ENCODE assay signal across 8 cellular contexts in genomic region chr1:41739061-41739955, GRCh38.
DNase-seq lines count a peak whose midpoint lies in the region; ATAC-seq and TF ChIP-seq lines count a peak whose summit lies in the region.

No MANE protein-coding gene starts in this region.

- no TSS peak for BruUV-seq in OCI-LY7 (replicated peaks; lab: Mats Ljungman, UMichigan)

- TF ChIP-seq CTCF in OCI-LY7 (conservative IDR thresholded peaks at IDR 0.05; ENCODE audit: low read length) = no peak

- no peak overlapping the region for H2AFZ ChIP-seq in OCI-LY7 (ENCODE audit: low read length)

- CTCF ChIA-PET in OCI-LY7 (lab: Charles Lee; ENCODE audit: unreplicated experiment) = no interaction called here

- H3K79me2 ChIP-seq in OCI-LY7 (ENCODE audit: insufficient read depth, low read depth, low read length) = no peaks in the 10 kb centered on the region

- H3K36me3 ChIP-seq in OCI-LY7 (ENCODE audit: insufficient read depth, low read length) = no peaks in the 10 kb centered on the region

- H3K9me3 ChIP-seq in OCI-LY7 (ENCODE audit: low read length) = no peaks in the 10 kb centered on the region

- no peak overlapping the region; the same call in 1 of the 2 replicates for H3K4me2 ChIP-seq in OCI-LY7 (ENCODE audit: low read length)

- no peak overlapping the region for H3K27ac ChIP-seq in OCI-LY7 (ENCODE audit: low read depth, low read length, poor library complexity, severe bottlenecking)

- H3K4me3 ChIP-seq in OCI-LY7 (ENCODE audit: low read depth, low read length, poor library complexity, severe bottlenecking) = no peak overlapping the region

- intact Hi-C loops in left cardiac atrium (cut with DNase I) = loop anchor here in 1 of 2 donors (10.0 kb wide), 1 partner anchor 55 kb away; no protein-coding TSS in a partner anchor
- intact Hi-C loops in OCI-LY7 (cut with micrococcal nuclease; ENCODE audit: unreplicated experiment) = no loop called here

- H4K20me1 ChIP-seq in OCI-LY7 (ENCODE audit: insufficient read depth, low read length) = no peaks in the 10 kb centered on the region

- ATAC-seq in HG02610 (IDR thresholded peaks at IDR 0.05; ENCODE audit: unreplicated experiment) = peak; percentile 55
- peak; percentile 71 to 85 for ATAC-seq in left cardiac atrium
- no peak for ATAC-seq in GM19324 (IDR thresholded peaks at IDR 0.05; ENCODE audit: low FRiP score, unreplicated experiment)

- no peaks in the 10 kb centered on the region for H3K9me2 ChIP-seq in OCI-LY7 (ENCODE audit: insufficient read depth, low read length)

- DNase-seq in EL (peak; percentile 78), RPMI8226 (peak; percentile 55), left cardiac atrium (peak; percentile 76), OCI-LY7 (ENCODE audit: low spot score) (no peak)
- peak; percentile 89 for DNase-seq in activated naive CD4-positive, alpha-beta T cell treated with Interleukin-2 at 50 U/mL for 16 hours
- DNase-seq in stimulated activated CD4-positive, alpha-beta T cell treated with anti-CD3 and anti-CD28 coated beads, Interleukin-12 subunit alpha, Interleukin-12 subunit beta, amount 100 ng/mL, for 48 hours (ENCODE audit: low read depth in 2 of 3, low spot score in 1 of 3) = peak; percentile 80 to 88 (median 87)

- H3K4me1 ChIP-seq in OCI-LY7 (ENCODE audit: insufficient read depth, low read length, poor library complexity, severe bottlenecking) = peaks cover 9% of the 10 kb centered on the region

- POLR2A ChIA-PET in OCI-LY7 (lab: Charles Lee) = interaction anchor here (1.2 kb wide), 1 partner anchor 11 kb away, joined by 4 read pairs; no protein-coding TSS in a partner anchor
